In the genomic region with DNA sequence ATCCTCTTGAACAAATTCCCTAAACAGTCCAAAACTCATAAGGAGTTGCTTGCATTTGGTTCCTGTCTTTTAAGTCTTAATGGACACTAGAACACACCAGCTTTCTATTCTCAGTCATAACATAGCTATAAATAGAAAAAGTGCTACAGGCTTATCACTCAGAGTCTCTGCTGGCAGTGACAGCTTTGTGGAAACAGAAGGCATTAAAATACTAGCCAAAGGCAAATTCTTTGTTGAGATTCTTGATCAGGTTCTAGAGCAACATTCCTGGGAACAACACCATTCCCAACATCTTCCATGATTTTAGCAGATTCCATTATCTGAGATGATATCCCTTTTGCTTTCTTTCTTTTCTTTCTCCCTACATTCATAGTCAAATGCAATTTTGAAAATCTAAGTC, we compare ENCODE assay signal across 28 cellular contexts.
DNase-seq lines count a peak whose midpoint lies in the region; ATAC-seq and TF ChIP-seq lines count a peak whose summit lies in the region.
"Had no signal": no experiment of that assay in that cellular context is flagged by ENCODE, and none has a peak within 500 bp of the region (broad histone marks: within the 10 kb centered on the region; RNA-seq: fewer than 3 reads in every experiment).

No MANE protein-coding gene starts in this region.

- H3K4me3 ChIP-seq in MM.1S (ENCODE audit: low read length) = no peak overlapping the region
- H3K4me3 ChIP-seq in effector memory CD4-positive, alpha-beta T cell (ENCODE audit: insufficient read depth, low read depth, low read length, poor library complexity, severe bottlenecking) = no peak overlapping the region
- H3K4me3 ChIP-seq: breast epithelium, colonic mucosa, psoas muscle, transverse colon had no signal

- intact Hi-C loops in left ventricle myocardium superior (cut with micrococcal nuclease) = no loop called here

- no peaks in the 10 kb centered on the region for H4K20me1 ChIP-seq in MM.1S (ENCODE audit: insufficient read depth, low read length)

- no peak for TF ChIP-seq CTCF in MM.1S (IDR thresholded peaks at IDR 0.05; ENCODE audit: low read length)

- H3K79me2 ChIP-seq in MM.1S (ENCODE audit: low read length) = no peaks in the 10 kb centered on the region

- no peaks in the 10 kb centered on the region for H3K27me3 ChIP-seq in MM.1S (replicated peaks; ENCODE audit: insufficient read depth, low read length)
- no peaks in the 10 kb centered on the region for H3K27me3 ChIP-seq in effector memory CD4-positive, alpha-beta T cell (replicated peaks; ENCODE audit: control insufficient read depth, insufficient read depth, low read length, poor library complexity, severe bottlenecking)
- H3K27me3 ChIP-seq: breast epithelium, colonic mucosa, neutrophil, transverse colon had no signal

- H3K4me1 Mint-ChIP-seq in stimulated activated naive CD8-positive, alpha-beta T cell treated with anti-CD3 and anti-CD28 coated beads, Interleukin-15, Interleukin-2, amounts not matched to agents 100 ng/mL and 50 ng/mL, for 24 hours (ENCODE audit: low read depth) = peaks cover 32% of the 10 kb centered on the region

- ATAC-seq in stimulated activated naive CD8-positive, alpha-beta T cell treated with anti-CD3 and anti-CD28 coated beads, Interleukin-15, Interleukin-2, amounts not matched to agents 100 U/mL and 50 U/mL, for 24 hours = no peak
- peak; percentile 84 for ATAC-seq in left ventricle myocardium superior
- no peak for ATAC-seq in HG03457 (IDR thresholded peaks at IDR 0.05; ENCODE audit: unreplicated experiment)
- ATAC-seq: effector memory CD8-positive, alpha-beta T cell had no signal

- H3K36me3 ChIP-seq in MM.1S (replicated peaks; ENCODE audit: insufficient read depth, low read length) = no peaks in the 10 kb centered on the region
- H3K36me3 ChIP-seq in effector memory CD4-positive, alpha-beta T cell (ENCODE audit: control insufficient read depth, insufficient read depth, low read length) = no peaks in the 10 kb centered on the region
- H3K36me3 ChIP-seq: breast epithelium, colonic mucosa, neutrophil, transverse colon had no signal

- H3K9me2 ChIP-seq in MM.1S (replicated peaks; ENCODE audit: insufficient read depth, low read length) = no peaks in the 10 kb centered on the region

- no peaks in the 10 kb centered on the region for H3K9me3 ChIP-seq in MM.1S (replicated peaks; ENCODE audit: insufficient read depth, low read length)
- H3K9me3 ChIP-seq in effector memory CD4-positive, alpha-beta T cell (ENCODE audit: control insufficient read depth, low read length) = no peaks in the 10 kb centered on the region
- H3K9me3 ChIP-seq: breast epithelium, colonic mucosa, neutrophil, psoas muscle, transverse colon had no signal

- H3K36me3 Mint-ChIP-seq in stimulated activated naive CD8-positive, alpha-beta T cell treated with anti-CD3 and anti-CD28 coated beads, Interleukin-15, Interleukin-2, amounts not matched to agents 100 ng/mL and 50 ng/mL, for 24 hours (ENCODE audit: low read depth) = peaks cover 5% of the 10 kb centered on the region

- DNase-seq in stimulated activated naive CD8-positive, alpha-beta T cell treated with anti-CD3 and anti-CD28 coated beads, Interleukin-15, Interleukin-2, amounts not matched to agents 100 U/mL and 50 U/mL, for 24 hours = no peak
- peak; percentile 72 for DNase-seq in MM.1S
- no peak for DNase-seq in left ventricle myocardium superior
- DNase-seq in SK-N-DZ (ENCODE audit: low spot score) = no peak
- DNase-seq in stimulated activated CD4-positive, alpha-beta T cell treated with anti-CD3 and anti-CD28 coated beads, Interleukin-4, amount 100 ng/mL, for 24 hours = no peak
- DNase-seq in effector memory CD4-positive, alpha-beta T cell = no peak
- DNase-seq: activated CD4-positive, alpha-beta T cell treated with anti-CD3 and anti-CD28 coated beads, Interleukin-2, amount 10 ng/mL, durations not matched to agents 7 days and 5 days; activated naive CD4-positive, alpha-beta T cell treated with anti-CD3 and anti-CD28 coated beads for 36 hours; colonic mucosa; effector memory CD8-positive, alpha-beta T cell; erythroblast; glutamatergic neuron; kidney glomerular epithelial cell; mammary epithelial cell; NCI-H1092; NCI-H187 treated with DMSO at 0.1 percent for 48 hours; NCI-H2171 treated with DMSO at 0.1 percent for 48 hours; NCI-H524; NK-92 treated with Interleukin-12 subunit alpha and Interleukin-12 subunit beta, amount 100 ng/mL, for 24 hours; psoas muscle; SHP77 treated with DMSO at 0.1 percent for 48 hours; stimulated activated CD8-positive, alpha-beta memory T cell treated with anti-CD3 and anti-CD28 coated beads, Interleukin-4, amount 100 ng/mL, for 48 hours; T-helper 9 cell; transverse colon had no signal

- H3K27ac ChIP-seq in MM.1S (ENCODE audit: low read length) = peak overlapping the region; percentile 1; the same call in 1 of the 2 replicates
- no peak overlapping the region for H3K27ac ChIP-seq in effector memory CD4-positive, alpha-beta T cell (ENCODE audit: insufficient read depth, low read length, poor library complexity, severe bottlenecking)
- H3K27ac ChIP-seq: breast epithelium, colonic mucosa, neutrophil, psoas muscle, transverse colon had no signal

- peak overlapping the region; percentile 34 for H3K27ac Mint-ChIP-seq in stimulated activated naive CD8-positive, alpha-beta T cell treated with anti-CD3 and anti-CD28 coated beads, Interleukin-15, Interleukin-2, amounts not matched to agents 100 ng/mL and 50 ng/mL, for 24 hours
- H3K27ac Mint-ChIP-seq: activated CD4-positive, alpha-beta T cell treated with anti-CD3 and anti-CD28 coated beads, Interleukin-2, amount 10 ng/mL, durations not matched to agents 7 days and 5 days; activated naive CD4-positive, alpha-beta T cell treated with anti-CD3 and anti-CD28 coated beads for 36 hours; effector memory CD8-positive, alpha-beta T cell had no signal

- no peak overlapping the region for H2AFZ ChIP-seq in MM.1S (ENCODE audit: low read length)

- no peaks in the 10 kb centered on the region for H3K27me3 Mint-ChIP-seq in stimulated activated naive CD8-positive, alpha-beta T cell treated with anti-CD3 and anti-CD28 coated beads, Interleukin-15, Interleukin-2, amounts not matched to agents 100 ng/mL and 50 ng/mL, for 24 hours
- H3K27me3 Mint-ChIP-seq: activated CD4-positive, alpha-beta T cell treated with anti-CD3 and anti-CD28 coated beads, Interleukin-2, amount 10 ng/mL, durations not matched to agents 7 days and 5 days; effector memory CD8-positive, alpha-beta T cell had no signal

- H3F3A ChIP-seq in MM.1S (ENCODE audit: insufficient read depth, low read length) = peaks cover 21% of the 10 kb centered on the region

- peaks cover 11% of the 10 kb centered on the region for H3K9me3 Mint-ChIP-seq in stimulated activated naive CD8-positive, alpha-beta T cell treated with anti-CD3 and anti-CD28 coated beads, Interleukin-15, Interleukin-2, amounts not matched to agents 100 ng/mL and 50 ng/mL, for 24 hours

- no peak overlapping the region for H3K4me3 Mint-ChIP-seq in stimulated activated naive CD8-positive, alpha-beta T cell treated with anti-CD3 and anti-CD28 coated beads, Interleukin-15, Interleukin-2, amounts not matched to agents 100 ng/mL and 50 ng/mL, for 24 hours
- H3K4me3 Mint-ChIP-seq: activated CD4-positive, alpha-beta T cell treated with anti-CD3 and anti-CD28 coated beads, Interleukin-2, amount 10 ng/mL, durations not matched to agents 7 days and 5 days; activated naive CD4-positive, alpha-beta T cell treated with anti-CD3 and anti-CD28 coated beads for 36 hours; effector memory CD8-positive, alpha-beta T cell had no signal

- peak overlapping the region; percentile 9; the same call in 1 of the 2 replicates for H3K4me2 ChIP-seq in MM.1S (ENCODE audit: low read depth, low read length)

- H3K9ac ChIP-seq in MM.1S (ENCODE audit: low read length) = no peak overlapping the region

- H3K4me1 ChIP-seq in MM.1S (ENCODE audit: low read length) = peaks cover 54% of the 10 kb centered on the region
- H3K4me1 ChIP-seq in effector memory CD4-positive, alpha-beta T cell (ENCODE audit: control insufficient read depth, insufficient read depth, low read length, poor library complexity, severe bottlenecking) = no peaks in the 10 kb centered on the region
- H3K4me1 ChIP-seq: colonic mucosa, psoas muscle, transverse colon had no signal
